1 cellular context compared by ENCODE assay signal in the genomic region with DNA sequence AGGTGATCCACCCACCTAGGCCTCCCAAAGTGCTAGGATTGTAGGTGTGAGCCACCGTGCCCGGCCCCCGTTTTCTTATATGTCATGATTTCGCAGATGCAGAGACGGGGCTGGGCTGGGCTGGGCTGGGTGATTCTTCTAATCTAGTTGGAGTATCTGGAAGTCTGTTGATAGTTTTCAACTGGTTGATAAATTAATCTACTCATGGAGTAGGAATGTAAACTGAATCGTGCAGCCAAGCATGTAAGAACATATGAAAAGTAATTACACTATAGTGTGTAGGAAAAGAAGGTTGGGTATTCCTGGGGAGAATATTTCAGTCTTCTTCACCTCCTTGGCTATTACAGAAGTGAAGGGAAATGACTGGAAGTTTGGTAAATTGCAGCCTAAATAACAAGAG.
TF ChIP-seq lines count a peak whose summit lies in the region.

No MANE protein-coding gene starts in this region.

TF ChIP-seq in H1, 55 proteins besides CTCF, POLR2A, EP300 and RAD21 (continued from another document):
- no peak for TF ChIP-seq CHD1 (IDR thresholded peaks at IDR 0.05; ENCODE audit: low read depth, low read length)
- TF ChIP-seq ATF2 (IDR thresholded peaks at IDR 0.05; ENCODE audit: low read length), result no peak
- TF ChIP-seq SRF (IDR thresholded peaks at IDR 0.05; ENCODE audit: low read depth, low read length), result no peak
- TF ChIP-seq CBX8 (IDR thresholded peaks at IDR 0.05; ENCODE audit: borderline replicate concordance, low read depth, low read length), result no peak
- TF ChIP-seq SIRT6 (IDR thresholded peaks at IDR 0.05; ENCODE audit: low read length), result no peak
- TF ChIP-seq GABPA (IDR thresholded peaks at IDR 0.05; ENCODE audit: borderline replicate concordance, insufficient read depth, low read length), result no peak
TF ChIP-seq in H1: peak in this region for 0.
